18 cellular contexts compared by ENCODE assay signal in genomic region chr3:31877559-31877958, GRCh38.
"Had no signal": no experiment of that assay in that cellular context is flagged by ENCODE, and none has a peak within 500 bp of the region (broad histone marks: within the 10 kb centered on the region; RNA-seq: fewer than 3 reads in every experiment).

No MANE protein-coding gene starts in this region.

- H3K27me3 ChIP-seq: colonic mucosa, hepatocyte, spleen, transverse colon had no signal

- H2AFZ ChIP-seq: hepatocyte had no signal

- H3K4me1 ChIP-seq: colonic mucosa had no signal

- ATAC-seq: left lobe of liver; naive thymus-derived CD4-positive, alpha-beta T cell; stimulated activated naive B cell treated with anti-CD40 and anti-IgM and Interleukin-4, amounts not matched to agents 10 μg/mL and 1 μg/mL and 100 μg/mL, for 72 hours; stimulated activated naive CD8-positive, alpha-beta T cell treated with anti-CD3 and anti-CD28 coated beads, Interleukin-15, amount 100 ng/mL, for 72 hours had no signal

- H3K4me3 ChIP-seq: colonic mucosa, hepatocyte, spleen, transverse colon had no signal

- H3K27ac Mint-ChIP-seq: naive thymus-derived CD4-positive, alpha-beta T cell; stimulated activated naive CD8-positive, alpha-beta T cell treated with anti-CD3 and anti-CD28 coated beads, Interleukin-15, amount 100 ng/mL, for 72 hours had no signal

- H3K4me1 Mint-ChIP-seq: naive thymus-derived CD4-positive, alpha-beta T cell; stimulated activated naive CD8-positive, alpha-beta T cell treated with anti-CD3 and anti-CD28 coated beads, Interleukin-15, amount 100 ng/mL, for 72 hours had no signal

- H3K36me3 ChIP-seq: colonic mucosa, thoracic aorta, transverse colon had no signal

- H3K9me3 Mint-ChIP-seq: neural crest cell had no signal

- DNase-seq: colonic mucosa; dermis blood vessel endothelial cell; foreskin melanocyte; head of caudate nucleus; mammary epithelial cell; naive thymus-derived CD4-positive, alpha-beta T cell; posterior cingulate gyrus; spleen; stimulated activated CD4-positive, alpha-beta T cell treated with anti-CD3 and anti-CD28 coated beads, Interleukin-15, amount 100 ng/mL, for 24 hours; stimulated activated CD4-positive, alpha-beta T cell treated with anti-CD3 and anti-CD28 coated beads, Interleukin-1b, Interleukin-23, amount 100 ng/mL, for 48 hours; stimulated activated CD4-positive, alpha-beta T cell treated with anti-CD3 and anti-CD28 coated beads, Interleukin-4, amount 100 ng/mL, for 24 hours; stimulated activated naive B cell treated with anti-CD40 and anti-IgM and Interleukin-4, amounts not matched to agents 10 μg/mL and 1 μg/mL and 100 μg/mL, for 72 hours; stimulated activated naive CD8-positive, alpha-beta T cell treated with anti-CD3 and anti-CD28 coated beads, Interleukin-15, amount 100 ng/mL, for 72 hours; transverse colon had no signal

- H3K9me3 ChIP-seq: colonic mucosa, spleen, thoracic aorta, transverse colon had no signal

- H3K4me3 Mint-ChIP-seq: naive thymus-derived CD4-positive, alpha-beta T cell; neural crest cell; stimulated activated naive B cell treated with anti-CD40 and anti-IgM and Interleukin-4, amounts not matched to agents 10 μg/mL and 1 μg/mL and 100 μg/mL, for 72 hours; stimulated activated naive CD8-positive, alpha-beta T cell treated with anti-CD3 and anti-CD28 coated beads, Interleukin-15, amount 100 ng/mL, for 72 hours had no signal

- H3K27me3 Mint-ChIP-seq: stimulated activated naive B cell treated with anti-CD40 and anti-IgM and Interleukin-4, amounts not matched to agents 10 μg/mL and 1 μg/mL and 100 μg/mL, for 72 hours had no signal

- H3K27ac ChIP-seq: colonic mucosa, hepatocyte, spleen, thoracic aorta, transverse colon had no signal
